In genomic region chr7:144391823-144392255, GRCh38 we compare ENCODE assay signal across 8 cellular contexts. TPM values are rescaled to one million over a fixed set of nuclear protein-coding genes. Genes with fewer than 3 reads are reported as not detected.
DNase-seq lines count a peak whose midpoint lies in the region; ATAC-seq, FAIRE-seq and TF ChIP-seq lines count a peak whose summit lies in the region.

No MANE protein-coding gene starts in this region.

- no peaks in the 10 kb centered on the region for H3K36me3 ChIP-seq in lung (ENCODE audit: control insufficient read depth in 2 of 2, insufficient read depth in 2 of 2, low read length in 2 of 2)

- peak; percentile 67 for ATAC-seq in GM19463 (IDR thresholded peaks at IDR 0.05; ENCODE audit: unreplicated experiment)
- ATAC-seq in lung (ENCODE audit: insufficient read depth, low FRiP score) = peak; percentile 58

- TF ChIP-seq CTCF in lung (IDR thresholded peaks at IDR 0.05; ENCODE audit: control extremely low read depth, extremely low read depth) = peak; percentile 75

- no peaks in the 10 kb centered on the region for H3K27me3 ChIP-seq in lung (ENCODE audit: control insufficient read depth, insufficient read depth)

- no peak overlapping the region for H3K27ac ChIP-seq in lung (ENCODE audit: low read depth in 1 of 2, low read length in 1 of 2)

- H3K4me1 ChIP-seq in lung (ENCODE audit: control insufficient read depth in 2 of 2, insufficient read depth in 2 of 2, low read length in 2 of 2) = no peaks in the 10 kb centered on the region

- no peaks in the 10 kb centered on the region for H3K9me3 ChIP-seq in lung (ENCODE audit: control insufficient read depth in 2 of 2, insufficient read depth in 1 of 2, low read length in 1 of 2)

- no peak overlapping the region for H3K4me3 ChIP-seq in lung

- WGBS in lung, 2 donors = 3 to 7% methylated on average over 8 of the region's 8 CpGs

- no peak for FAIRE-seq in urothelium cell line (lab: Jason Lieb, UNC)

- DNase-seq in NCI-H524 (lab: John Stamatoyannopoulos, UW) (peak; percentile 0 to 54), NCI-H524 treated with DMSO at 0.1 percent for 48 hours (lab: John Stamatoyannopoulos, UW) (no peak), HPDE6-E6E7 (ENCODE audit: extremely low spot score) (peak; percentile 49), RPMI8226 (peak; percentile 64), dermis microvascular lymphatic vessel endothelial cell (ENCODE audit: low read depth in 2 of 2) (peak; percentile 42 to 53), lung (ENCODE audit: low spot score) (no peak), urothelium cell line (ENCODE audit: low spot score) (peak; percentile 50)

RNA-seq across cellular contexts. Expression of gene NOBOX, which starts 11.7 kb away (rescaled TPM):
- total RNA-seq in dermis microvascular lymphatic vessel endothelial cell (not detected in 2 replicates), lung (not detected)
- not detected for polyA plus RNA-seq in lung

RNA-seq across cellular contexts. Expression of gene ARHGEF5, which starts 36.6 kb away (rescaled TPM):
- total RNA-seq in dermis microvascular lymphatic vessel endothelial cell (0.13 and 0.38 TPM in 2 replicates), lung (10 to 100 TPM; 21.7 to 27.1 TPM)
- polyA plus RNA-seq in lung = 1 to 10 TPM; 4.5 to 9.6 TPM

Comparison
In these comparisons a context has a peak if more than half of its experiments do, and no peak if none do; other contexts are left out.
1. DNase-seq: peak in NCI-H524 (2 of 2), HPDE6-E6E7 (single experiment), RPMI8226 (single experiment), dermis microvascular lymphatic vessel endothelial cell (2 of 2) and urothelium cell line (single experiment); none in NCI-H524 treated with DMSO at 0.1 percent for 48 hours (single experiment) and lung (single experiment).
2. RNA of gene ARHGEF5, which starts 36.6 kb away (total RNA-seq): 21.7 to 27.1 TPM in lung; 0.13 to 0.38 TPM in dermis microvascular lymphatic vessel endothelial cell; every median in the first group is over 10 times any median in the second.